10 cellular contexts compared by ENCODE assay signal in genomic region chr6:120056085-120056484, GRCh38.
DNase-seq lines count a peak whose midpoint lies in the region; ATAC-seq and TF ChIP-seq lines count a peak whose summit lies in the region.
"Had no signal": no experiment of that assay in that cellular context is flagged by ENCODE, and none has a peak within 500 bp of the region (broad histone marks: within the 10 kb centered on the region; RNA-seq: fewer than 3 reads in every experiment).

No MANE protein-coding gene starts in this region.

- no peaks in the 10 kb centered on the region for H3K79me2 ChIP-seq in H9 (ENCODE audit: insufficient read depth, low read length)
- H3K79me2 ChIP-seq in OCI-LY1 (ENCODE audit: insufficient read depth, low read length): no peaks in the 10 kb centered on the region

- peaks cover 0 to 5% (median 4%) of the 10 kb centered on the region in 3 experiments; a peak in 4 of 7 replicates for H3K36me3 Mint-ChIP-seq in H9 (ENCODE audit: insufficient read depth in 1 of 3, low read depth in 3 of 3)
- H3K36me3 Mint-ChIP-seq: activated naive CD8-positive, alpha-beta T cell treated with anti-CD3 and anti-CD28 coated beads, Interleukin-2, amount 10 ng/mL, durations not matched to agents 7 days and 5 days had no signal

- H3K9me3 ChIP-seq in H9 (ENCODE audit: control insufficient read depth, low read depth, low read length) (no peaks in the 10 kb centered on the region), OCI-LY1 (ENCODE audit: low read length) (no peaks in the 10 kb centered on the region), lower lobe of right lung (no peaks in the 10 kb centered on the region), uterus (no peaks in the 10 kb centered on the region), ascending aorta (no peaks in the 10 kb centered on the region)
- H3K9me3 ChIP-seq: A549 had no signal

- peaks cover 12 to 13% of the 10 kb centered on the region in 2 experiments for H3K9me3 Mint-ChIP-seq in H9

- H3F3A ChIP-seq in OCI-LY1 (ENCODE audit: insufficient read depth, low read length): no peaks in the 10 kb centered on the region

- H3K4ac ChIP-seq in H9 (ENCODE audit: low read depth, low read length): no peak overlapping the region

- H3K23ac ChIP-seq in H9 (ENCODE audit: insufficient read length, low read depth, low read length): no peak overlapping the region

- no peak overlapping the region for H3T11ph ChIP-seq in H9 (ENCODE audit: low read length)

- H3K27ac Mint-ChIP-seq in H9: no peak overlapping the region; a peak in 1 of 7 replicates
- H3K27ac Mint-ChIP-seq: activated naive CD8-positive, alpha-beta T cell treated with anti-CD3 and anti-CD28 coated beads, Interleukin-2, amount 10 ng/mL, durations not matched to agents 7 days and 5 days had no signal

- H3K23me2 ChIP-seq in H9 (ENCODE audit: insufficient read length, low read depth, low read length, poor library complexity, severe bottlenecking): no peaks in the 10 kb centered on the region

- H3K27me3 Mint-ChIP-seq in H9 (ENCODE audit: low read depth): peaks cover 2% of the 10 kb centered on the region
- H3K27me3 Mint-ChIP-seq: activated naive CD8-positive, alpha-beta T cell treated with anti-CD3 and anti-CD28 coated beads, Interleukin-2, amount 10 ng/mL, durations not matched to agents 7 days and 5 days had no signal

- no peak overlapping the region for H2BK120ac ChIP-seq in H9 (ENCODE audit: low read depth, low read length, poor library complexity, severe bottlenecking)

- H2BK15ac ChIP-seq in H9 (ENCODE audit: low read depth, low read length): no peak overlapping the region

- H3K4me2 ChIP-seq in H9 (ENCODE audit: insufficient read depth, insufficient read length, low read length): no peak overlapping the region
- H3K4me2 ChIP-seq in OCI-LY1 (ENCODE audit: low read length): no peak overlapping the region
- H3K4me2 ChIP-seq: A549 had no signal

- no peak overlapping the region for H4K8ac ChIP-seq in H9 (replicated peaks; ENCODE audit: insufficient read length, low read depth, low read length)

- H2AK5ac ChIP-seq in H9 (ENCODE audit: insufficient read length, low read length): no peak overlapping the region

- intact Hi-C loops in lower lobe of right lung (cut with DNase I) (no loop called here), uterus (cut with DNase I; ENCODE audit: low total_unique reads) (no loop called here), ascending aorta (cut with DNase I) (no loop called here)

- DNase-seq in NCI-H2171 treated with DMSO at 0.1 percent for 48 hours (lab: John Stamatoyannopoulos, UW) (peak; percentile 16), NCI-H2171 (lab: John Stamatoyannopoulos, UW) (no peak), H9 (peak; percentile 67), lower lobe of right lung (no peak), uterus (no peak), ascending aorta (ENCODE audit: low spot score in 2 of 2) (no peak), NCI-H2081 (lab: John Stamatoyannopoulos, UW) (no peak)
- DNase-seq: activated naive CD8-positive, alpha-beta T cell treated with anti-CD3 and anti-CD28 coated beads, Interleukin-2, amount 10 ng/mL, durations not matched to agents 7 days and 5 days had no signal

- H3K79me1 ChIP-seq in H9 (ENCODE audit: insufficient read depth, low read depth, low read length, poor library complexity, severe bottlenecking): no peaks in the 10 kb centered on the region

- peak; percentile 71 for TF ChIP-seq CTCF in H9 (conservative IDR thresholded peaks at IDR 0.05)
- TF ChIP-seq CTCF in OCI-LY1 (IDR thresholded peaks at IDR 0.05; ENCODE audit: low read length): peak; percentile 72
- TF ChIP-seq CTCF in lower lobe of right lung (IDR thresholded peaks at IDR 0.05): peak; percentile 24
- TF ChIP-seq CTCF in uterus (IDR thresholded peaks at IDR 0.05): no peak
- TF ChIP-seq CTCF in ascending aorta (IDR thresholded peaks at IDR 0.05): no peak

- H3K4me1 ChIP-seq in H9 (ENCODE audit: insufficient read depth, low read length): no peaks in the 10 kb centered on the region
- H3K4me1 ChIP-seq in OCI-LY1 (ENCODE audit: insufficient read depth, low read length, severe bottlenecking): no peaks in the 10 kb centered on the region
- H3K4me1 ChIP-seq in lower lobe of right lung: no peaks in the 10 kb centered on the region
- no peaks in the 10 kb centered on the region for H3K4me1 ChIP-seq in uterus
- H3K4me1 ChIP-seq in ascending aorta: no peaks in the 10 kb centered on the region
- H3K4me1 ChIP-seq: A549 had no signal

- peak in 1 of 2 donors; percentile 34 for ATAC-seq in lower lobe of right lung
- ATAC-seq: A549 had no signal

- no peaks in the 10 kb centered on the region for H3K9me2 ChIP-seq in OCI-LY1 (ENCODE audit: low read depth, low read length)

- H4K91ac ChIP-seq in H9 (ENCODE audit: insufficient read length, low read depth, low read length): no peak overlapping the region

- no peaks in the 10 kb centered on the region for H3K36me3 ChIP-seq in OCI-LY1 (ENCODE audit: insufficient read depth, low read length)
- H3K36me3 ChIP-seq in lower lobe of right lung: no peaks in the 10 kb centered on the region
- no peaks in the 10 kb centered on the region for H3K36me3 ChIP-seq in uterus
- H3K36me3 ChIP-seq in ascending aorta: no peaks in the 10 kb centered on the region

- H2BK5ac ChIP-seq in H9 (ENCODE audit: insufficient read length, low read length): no peak overlapping the region

- no CpG with 5 or more reads among the region's 7 CpGs for WGBS in H9 (ENCODE audit: extremely low coverage, insufficient read length, low lambda C conversion rate)

- H2AFZ ChIP-seq in H9 (ENCODE audit: low read length): no peak overlapping the region
- no peak overlapping the region for H2AFZ ChIP-seq in OCI-LY1 (ENCODE audit: low read length)

- H3K14ac ChIP-seq in H9 (ENCODE audit: insufficient read depth, low read length): no peak overlapping the region

- H3K4me3 ChIP-seq in OCI-LY1 (ENCODE audit: low read depth, low read length, poor library complexity, severe bottlenecking): no peak overlapping the region
- no peak overlapping the region for H3K4me3 ChIP-seq in lower lobe of right lung
- no peak overlapping the region for H3K4me3 ChIP-seq in uterus
- no peak overlapping the region for H3K4me3 ChIP-seq in ascending aorta
- H3K4me3 ChIP-seq: A549 had no signal

- H3K4me3 Mint-ChIP-seq in H9: no peak overlapping the region
- H3K4me3 Mint-ChIP-seq: activated naive CD8-positive, alpha-beta T cell treated with anti-CD3 and anti-CD28 coated beads, Interleukin-2, amount 10 ng/mL, durations not matched to agents 7 days and 5 days had no signal

- no peaks in the 10 kb centered on the region for H4K20me1 ChIP-seq in H9 (ENCODE audit: control insufficient read depth, insufficient read depth, insufficient read length)
- no peaks in the 10 kb centered on the region for H4K20me1 ChIP-seq in OCI-LY1 (ENCODE audit: insufficient read depth, low read length)

- no peak overlapping the region for H3K56ac ChIP-seq in H9 (ENCODE audit: insufficient read length, low read depth, low read length)

- no peaks in the 10 kb centered on the region for H3K27me3 ChIP-seq in H9 (ENCODE audit: insufficient read depth, low read length)
- no peaks in the 10 kb centered on the region for H3K27me3 ChIP-seq in OCI-LY1 (ENCODE audit: insufficient read depth, low read length)
- H3K27me3 ChIP-seq in lower lobe of right lung (ENCODE audit: low read depth): no peaks in the 10 kb centered on the region
- no peaks in the 10 kb centered on the region for H3K27me3 ChIP-seq in uterus
- H3K27me3 ChIP-seq in ascending aorta: no peaks in the 10 kb centered on the region

- no peak overlapping the region for H2BK20ac ChIP-seq in H9 (ENCODE audit: low read depth, low read length, poor library complexity, severe bottlenecking)

- H3K27ac ChIP-seq in H9 (ENCODE audit: insufficient read length, low read depth, low read length) (no peak overlapping the region), OCI-LY1 (ENCODE audit: low read depth, low read length, poor library complexity, severe bottlenecking) (no peak overlapping the region), lower lobe of right lung (no peak overlapping the region), uterus (no peak overlapping the region), ascending aorta (no peak overlapping the region)
- H3K27ac ChIP-seq: A549 had no signal

- TF ChIP-seq POLR2A in uterus (IDR thresholded peaks at IDR 0.05): no peak

- no peak overlapping the region for H4K5ac ChIP-seq in H9 (ENCODE audit: insufficient read length, low read depth, low read length)

- no peaks in the 10 kb centered on the region for H3K4me1 Mint-ChIP-seq in H9
- H3K4me1 Mint-ChIP-seq: activated naive CD8-positive, alpha-beta T cell treated with anti-CD3 and anti-CD28 coated beads, Interleukin-2, amount 10 ng/mL, durations not matched to agents 7 days and 5 days had no signal

- H2BK12ac ChIP-seq in H9 (ENCODE audit: insufficient read length, low read depth, low read length): no peak overlapping the region

- H3K18ac ChIP-seq in H9 (ENCODE audit: insufficient read length, low read depth, low read length): no peak overlapping the region

- no peak overlapping the region for H3K9ac ChIP-seq in H9 (ENCODE audit: extremely low read depth, insufficient read length, low read length)
- no peak overlapping the region for H3K9ac ChIP-seq in OCI-LY1 (ENCODE audit: low read length)

Comparison
In these comparisons a context has a peak if more than half of its experiments do, and no peak if none do; other contexts are left out.
1. DNase-seq: peak in NCI-H2171 treated with DMSO at 0.1 percent for 48 hours (single experiment) and H9 (single experiment); none in NCI-H2171 (single experiment), lower lobe of right lung (single experiment), uterus (0 of 2), ascending aorta (0 of 2) and NCI-H2081 (0 of 2).
2. CTCF ChIP-seq: peak in H9 (single experiment), OCI-LY1 (single experiment) and lower lobe of right lung (single experiment); none in uterus (0 of 4) and ascending aorta (0 of 3).